ENCODE assay signal across 16 cellular contexts in genomic region chr14:71764701-71765347, GRCh38.
DNase-seq lines count a peak whose midpoint lies in the region; ATAC-seq, FAIRE-seq and TF ChIP-seq lines count a peak whose summit lies in the region.
"Had no signal": no experiment of that assay in that cellular context is flagged by ENCODE, and none has a peak within 500 bp of the region (broad histone marks: within the 10 kb centered on the region; RNA-seq: fewer than 3 reads in every experiment).

No MANE protein-coding gene starts in this region.

- no CpG with 5 or more reads among the region's 9 CpGs for WGBS in IMR-90 (ENCODE audit: extremely low coverage in 2 of 2, insufficient read length in 1 of 2), 2 experiments
- under 1% methylated on average over 9 of the region's 9 CpGs for WGBS in HepG2 (ENCODE audit: low lambda C conversion rate)
- WGBS in thyroid gland, 2 donors, result 31 to 46% methylated on average over 9 of the region's 9 CpGs

- H3K9me1 ChIP-seq in IMR-90 (ENCODE audit: insufficient read depth, low read length), result no peaks in the 10 kb centered on the region

- no peak for TF ChIP-seq CTCF in AG04450 (IDR thresholded peaks at IDR 0.05; ENCODE audit: low read depth, low read length)
- no peak for TF ChIP-seq CTCF in IMR-90 (conservative IDR thresholded peaks at IDR 0.05; ENCODE audit: low read depth, low read length)
- no peak for TF ChIP-seq CTCF in coronary artery (IDR thresholded peaks at IDR 0.05)
- TF ChIP-seq CTCF in HepG2 (CRISPR knock-in tag; IDR thresholded peaks at IDR 0.05), result no peak
- TF ChIP-seq CTCF in thyroid gland (IDR thresholded peaks at IDR 0.05), result no peak

- DNase-seq in AG04450 (ENCODE audit: low read depth, low spot score) (no peak), IMR-90 (peak; percentile 44), coronary artery (ENCODE audit: low spot score) (no peak), HepG2 (ENCODE audit: low spot score) (no peak), thyroid gland (no peak)
- DNase-seq in stimulated activated naive CD4-positive, alpha-beta T cell treated with Interleukin-2 at 50 U/mL for 16 hours (lab: John Stamatoyannopoulos, UW), result no peak
- no peak for DNase-seq in stimulated activated CD4-positive, alpha-beta T cell treated with anti-CD3 and anti-CD28 coated beads, Interleukin-4, amount 100 ng/mL, for 1 hour
- DNase-seq: activated CD8-positive, alpha-beta T cell treated with anti-CD3 and anti-CD28 coated beads for 36 hours; AML-193; H9; hypothalamus; left ventricle myocardium superior had no signal

- H3K27me3 ChIP-seq in AG04450 (ENCODE audit: control insufficient read depth, insufficient read depth, low read length) (no peaks in the 10 kb centered on the region), IMR-90 (ENCODE audit: control insufficient read depth, insufficient read depth, low read length) (no peaks in the 10 kb centered on the region), HepG2 (ENCODE audit: control insufficient read depth in 1 of 2, insufficient read depth in 2 of 2, low read length in 2 of 2) (peaks cover 0 to 3% of the 10 kb centered on the region in 2 experiments; a peak in 1 of 5 replicates), thyroid gland (no peaks in the 10 kb centered on the region)

- peak; percentile 97 for ATAC-seq in IMR-90 (ENCODE audit: low read depth)
- ATAC-seq in HepG2, result no peak
- ATAC-seq in GM19023 (IDR thresholded peaks at IDR 0.05; ENCODE audit: unreplicated experiment), result no peak
- ATAC-seq: activated CD8-positive, alpha-beta T cell treated with anti-CD3 and anti-CD28 coated beads for 36 hours; activated T-helper 17 cell treated with anti-CD3 and anti-CD28 coated beads, Interleukin-2, amount 50 U/mL, for 72 hours; esophagus mucosa; left ventricle myocardium superior had no signal

- H4K20me1 ChIP-seq in IMR-90 (ENCODE audit: insufficient read depth, low read length) (no peaks in the 10 kb centered on the region), HepG2 (ENCODE audit: insufficient read depth, low read length) (no peaks in the 10 kb centered on the region)

- H3K79me1 ChIP-seq in IMR-90 (ENCODE audit: low read depth in 1 of 2, low read length in 2 of 2), result no peaks in the 10 kb centered on the region

- in situ Hi-C loops in IMR-90 (cut with MboI; ENCODE audit: low sequenced_read_pairs) (no loop called here), HepG2 (cut with HindIII; ENCODE audit: extremely low pct_ligation_motif_present, low pct_unique_long_range_greater_than_20kb) (no loop called here)

- H3K9ac ChIP-seq in IMR-90 (ENCODE audit: low read depth, low read length) (peak overlapping the region; percentile 17; the same call in 1 of the 2 replicates), HepG2 (ENCODE audit: insufficient read depth, low read depth, low read length) (no peak overlapping the region)

- H3K27ac ChIP-seq in AG04450 (ENCODE audit: low read depth, low read length), result no peak overlapping the region
- peak overlapping the region; percentile 55; the same call in 1 of the 2 replicates for H3K27ac ChIP-seq in IMR-90 (ENCODE audit: insufficient read depth, low read length)
- H3K27ac ChIP-seq in coronary artery, result no peak overlapping the region
- H3K27ac ChIP-seq in HepG2 (ENCODE audit: extremely low read length, insufficient read depth, low read length), result no peak overlapping the region
- H3K27ac ChIP-seq in thyroid gland, result no peak overlapping the region
- H3K27ac ChIP-seq: prostate gland had no signal

- H3K18ac ChIP-seq in IMR-90 (ENCODE audit: low read depth, low read length), result peak overlapping the region; percentile 84

- TF ChIP-seq RAD21 in IMR-90 (IDR thresholded peaks at IDR 0.05; ENCODE audit: low read length) (no peak), HepG2 (CRISPR knock-in tag; IDR thresholded peaks at IDR 0.05) (no peak)

- H3K14ac ChIP-seq in IMR-90 (replicated peaks; ENCODE audit: low read depth, low read length), result peak overlapping the region; percentile 85

- intact Hi-C loops in IMR-90 (cut with micrococcal nuclease), result no loop called here
- intact Hi-C loops in HepG2 (cut with micrococcal nuclease; ENCODE audit: unreplicated experiment), result no loop called here
- intact Hi-C loops in thyroid gland (cut with DNase I), result no loop called here

- H4K5ac ChIP-seq in IMR-90 (ENCODE audit: low read depth, low read length), result peak overlapping the region; percentile 88

- BruUV-seq in IMR-90 (replicated peaks; lab: Mats Ljungman, UMichigan) (no TSS peak), HepG2 (replicated peaks; lab: Mats Ljungman, UMichigan) (no TSS peak)

- no peaks in the 10 kb centered on the region for H3K79me2 ChIP-seq in HepG2 (ENCODE audit: insufficient read depth, low read length)

- H3K4me3 ChIP-seq in AG04450 (ENCODE audit: low read depth, low read length) (peak overlapping the region; percentile 31), IMR-90 (ENCODE audit: insufficient read depth, low read depth, low read length) (peak overlapping the region; percentile 1; the same call in 1 of the 2 replicates), coronary artery (peak overlapping the region; percentile 8), HepG2 (replicated peaks in 1 of 3; ENCODE audit: insufficient read depth in 1 of 3, low read depth in 2 of 3, low read length in 3 of 3) (no peak overlapping the region), thyroid gland (replicated peaks in 1 of 3) (no peak overlapping the region)
- H3K4me3 ChIP-seq: prostate gland had no signal

- H3K23ac ChIP-seq in IMR-90 (ENCODE audit: low read depth, low read length), result peak overlapping the region; percentile 41; the same call in 1 of the 2 replicates

- H3K36me3 ChIP-seq in IMR-90 (ENCODE audit: control insufficient read depth, insufficient read depth, low read length) (no peaks in the 10 kb centered on the region), HepG2 (replicated peaks in 1 of 2; ENCODE audit: control insufficient read depth in 1 of 2, insufficient read depth in 2 of 2, low read length in 2 of 2) (no peaks in the 10 kb centered on the region), thyroid gland (no peaks in the 10 kb centered on the region)
- H3K36me3 ChIP-seq: prostate gland had no signal

- H3K4me1 ChIP-seq in IMR-90 (ENCODE audit: control insufficient read depth, insufficient read depth, low read length) (peaks cover 3% of the 10 kb centered on the region; the same call in 1 of the 2 replicates), HepG2 (ENCODE audit: insufficient read depth, low read length) (no peaks in the 10 kb centered on the region), thyroid gland (no peaks in the 10 kb centered on the region)
- H3K4me1 ChIP-seq: prostate gland had no signal

- H3K56ac ChIP-seq in IMR-90 (ENCODE audit: extremely low read depth, insufficient read depth, low read length), result no peak overlapping the region

- TF ChIP-seq EP300 in HepG2 (IDR thresholded peaks at IDR 0.05; ENCODE audit: low read depth in 2 of 2, low read length in 2 of 2) (no peak), HepG2 (CRISPR knock-in tag; IDR thresholded peaks at IDR 0.05; ENCODE audit: borderline replicate concordance) (no peak)

- dilution Hi-C loops in IMR-90 (cut with HindIII; ENCODE audit: low sequenced_read_pairs, unreplicated experiment), result no loop called here

- H3K4me2 ChIP-seq in IMR-90 (ENCODE audit: low read depth, low read length), result peak overlapping the region; percentile 75
- H3K4me2 ChIP-seq in HepG2 (ENCODE audit: low read depth, low read length), result peak overlapping the region; percentile 10; the same call in 1 of the 2 replicates

- peak overlapping the region; percentile 78 for H3K4ac ChIP-seq in IMR-90 (ENCODE audit: low read depth, low read length)

- peaks cover 4% of the 10 kb centered on the region; the same call in 1 of the 2 replicates for H3K9me3 ChIP-seq in AG04450 (ENCODE audit: control insufficient read depth, insufficient read depth, low read length)
- peaks cover 4% of the 10 kb centered on the region; the same call in 1 of the 2 replicates for H3K9me3 ChIP-seq in IMR-90 (ENCODE audit: control insufficient read depth, insufficient read depth, low read length)
- H3K9me3 ChIP-seq in HepG2 (ENCODE audit: low read length), result no peaks in the 10 kb centered on the region
- no peaks in the 10 kb centered on the region for H3K9me3 ChIP-seq in thyroid gland
- H3K9me3 ChIP-seq: prostate gland had no signal

- FAIRE-seq in HepG2 (lab: Jason Lieb, UNC), result no peak

- H2BK5ac ChIP-seq in IMR-90 (ENCODE audit: low read depth, low read length, poor library complexity, severe bottlenecking), result peak overlapping the region; percentile 31

- TF ChIP-seq POLR2A in IMR-90 (IDR thresholded peaks at IDR 0.05; ENCODE audit: low read depth, low read length) (no peak), HepG2 (IDR thresholded peaks at IDR 0.05; ENCODE audit: insufficient read depth in 1 of 2, low read depth in 2 of 2, low read length in 2 of 2) (no peak), thyroid gland (IDR thresholded peaks at IDR 0.05) (no peak)

- H2AK9ac ChIP-seq in IMR-90 (replicated peaks; ENCODE audit: low read depth, low read length, poor library complexity), result no peak overlapping the region

- H2AK5ac ChIP-seq in IMR-90 (ENCODE audit: low read depth, low read length), result peak overlapping the region; percentile 57; the same call in 1 of the 2 replicates

- POLR2A ChIA-PET in AG04450 (lab: Yijun Ruan, JAX), result no interaction called here
- POLR2A ChIA-PET in IMR-90 (lab: Charles Lee; ENCODE audit: unreplicated experiment), result no interaction called here
- POLR2A ChIA-PET in HepG2 (lab: Yijun Ruan, JAX), result no interaction called here

- CTCF ChIA-PET in AG04450 (lab: Charles Lee) (interaction anchor here (0.7 to 2.2 kb wide), 3 partner anchors 12 to 91 kb away, joined by 3 to 16 read pairs (median 6); no protein-coding TSS in a partner anchor), IMR-90 (lab: Yijun Ruan, JAX) (interaction anchor here (0.7 to 1.7 kb wide), 6 partner anchors 12 to 90 kb away, joined by 3 to 5 read pairs (median 3); no protein-coding TSS in a partner anchor), HepG2 (lab: Yijun Ruan, JAX; ENCODE audit: low intra/inter-chr PET ratio, low total read pairs) (no interaction called here)

- H4K91ac ChIP-seq in IMR-90 (ENCODE audit: insufficient read depth, low read depth, low read length), result peak overlapping the region; percentile 59; the same call in 1 of the 2 replicates

- peak overlapping the region; percentile 66 for H2BK20ac ChIP-seq in IMR-90 (ENCODE audit: low read depth, low read length)

- peak overlapping the region; percentile 51; the same call in 1 of the 3 replicates for H2BK15ac ChIP-seq in IMR-90 (ENCODE audit: low read depth, low read length)

- H2AFZ ChIP-seq in IMR-90 (replicated peaks; ENCODE audit: low read length, poor library complexity) (peak overlapping the region; percentile 86), HepG2 (ENCODE audit: low read length) (peak overlapping the region; percentile 40)

- H4K8ac ChIP-seq in IMR-90 (ENCODE audit: low read depth in 2 of 2, low read length in 2 of 2), result peak overlapping the region; percentile 52 to 81; a peak in 3 of 4 replicates

- peak overlapping the region; percentile 90 for H2BK120ac ChIP-seq in IMR-90 (ENCODE audit: low read depth, low read length)

TF ChIP-seq in HepG2, 621 proteins besides CTCF, POLR2A, EP300 and RAD21 (continues in another document):
- TF ChIP-seq ASH2L (IDR thresholded peaks at IDR 0.05; ENCODE audit: insufficient read length, low read depth, low read length) (no peak), ZIK1 (CRISPR knock-in tag; IDR thresholded peaks at IDR 0.05; ENCODE audit: borderline replicate concordance, low read depth) (no peak), TP53 (CRISPR knock-in tag; conservative IDR thresholded peaks at IDR 0.05) (no peak), KLF13 (CRISPR knock-in tag; IDR thresholded peaks at IDR 0.05) (no peak), RXRB (CRISPR knock-in tag; IDR thresholded peaks at IDR 0.05; ENCODE audit: borderline replicate concordance) (no peak)

Comparison
In these comparisons a context has a peak if more than half of its experiments do, and no peak if none do; other contexts are left out.
1. H3K4me3 ChIP-seq: peak in AG04450 (single experiment), IMR-90 (single experiment) and coronary artery (single experiment); none in HepG2 (0 of 3) and thyroid gland (0 of 3).